ENCODE assay signal across 12 cellular contexts in genomic region chr12:128796439-128797118, GRCh38. TPM values are rescaled to one million over a fixed set of nuclear protein-coding genes. Genes with fewer than 3 reads are reported as not detected.
DNase-seq lines count a peak whose midpoint lies in the region; ATAC-seq and TF ChIP-seq lines count a peak whose summit lies in the region.
"Had no signal": no experiment of that assay in that cellular context is flagged by ENCODE, and none has a peak within 500 bp of the region (broad histone marks: within the 10 kb centered on the region; RNA-seq: fewer than 3 reads in every experiment).

No MANE protein-coding gene starts in this region.

- H3K4me3 ChIP-seq in Karpas-422 (ENCODE audit: low read length) (no peak overlapping the region), testis (no peak overlapping the region)

- no peak for ATAC-seq in GM21825 (IDR thresholded peaks at IDR 0.05; ENCODE audit: unreplicated experiment)

- no peaks in the 10 kb centered on the region for H3K9me3 Mint-ChIP-seq in activated naive CD4-positive, alpha-beta T cell treated with anti-CD3 and anti-CD28 coated beads, Interleukin-2, amount 50 U/mL, for 24 hours
- H3K9me3 Mint-ChIP-seq in activated naive CD4-positive, alpha-beta T cell treated with anti-CD3 and anti-CD28 coated beads, Interleukin-2, amount 10 ng/mL, durations not matched to agents 7 days and 5 days: no peaks in the 10 kb centered on the region
- H3K9me3 Mint-ChIP-seq: nephron, type B pancreatic cell had no signal

- H3K27me3 Mint-ChIP-seq in activated naive CD4-positive, alpha-beta T cell treated with anti-CD3 and anti-CD28 coated beads, Interleukin-2, amount 50 U/mL, for 24 hours: no peaks in the 10 kb centered on the region
- H3K27me3 Mint-ChIP-seq in activated naive CD4-positive, alpha-beta T cell treated with anti-CD3 and anti-CD28 coated beads, Interleukin-2, amount 10 ng/mL, durations not matched to agents 7 days and 5 days: no peaks in the 10 kb centered on the region
- H3K27me3 Mint-ChIP-seq: type B pancreatic cell had no signal

- peak overlapping the region; percentile 43 for H3K4me2 ChIP-seq in Karpas-422 (ENCODE audit: low read depth, low read length, poor library complexity, severe bottlenecking)

- H3K9me2 ChIP-seq in Karpas-422 (replicated peaks; ENCODE audit: insufficient read depth, low read length): no peaks in the 10 kb centered on the region

- H3K36me3 ChIP-seq in Karpas-422 (ENCODE audit: insufficient read depth, low read length) (peaks cover 45% of the 10 kb centered on the region), testis (ENCODE audit: low read depth, missing control alignments) (no peaks in the 10 kb centered on the region)

- H3K79me2 ChIP-seq in Karpas-422 (ENCODE audit: low read length): 0 out of 2 replicates have a peak, but pooled peaks cover 4% of the 10 kb centered on the region

- CTCF ChIA-PET in activated naive CD4-positive, alpha-beta T cell treated with anti-CD3 and anti-CD28 coated beads, Interleukin-2, amount 10 ng/mL, durations not matched to agents 7 days and 5 days (lab: Charles Lee): interaction anchor here (2.6 kb wide), 1 partner anchor 14 kb away, joined by 9 read pairs; no protein-coding TSS in a partner anchor

- no peaks in the 10 kb centered on the region for H3K27me3 ChIP-seq in Karpas-422 (ENCODE audit: low read length)
- no peaks in the 10 kb centered on the region for H3K27me3 ChIP-seq in testis

- peaks cover 23% of the 10 kb centered on the region for H3K36me3 Mint-ChIP-seq in activated naive CD4-positive, alpha-beta T cell treated with anti-CD3 and anti-CD28 coated beads, Interleukin-2, amount 50 U/mL, for 24 hours
- peaks cover 65% of the 10 kb centered on the region for H3K36me3 Mint-ChIP-seq in activated naive CD4-positive, alpha-beta T cell treated with anti-CD3 and anti-CD28 coated beads, Interleukin-2, amount 10 ng/mL, durations not matched to agents 7 days and 5 days

- H3K9me3 ChIP-seq in Karpas-422 (ENCODE audit: low read length): no peaks in the 10 kb centered on the region
- H3K9me3 ChIP-seq in testis: no peaks in the 10 kb centered on the region

- no peak for DNase-seq in activated naive CD4-positive, alpha-beta T cell treated with anti-CD3 and anti-CD28 coated beads, Interleukin-2, amount 10 ng/mL, durations not matched to agents 7 days and 5 days
- peak; percentile 67 for DNase-seq in Karpas-422
- no peak for DNase-seq in epithelial cell of prostate (ENCODE audit: low read depth, low spot score)
- DNase-seq in testis: no peak
- DNase-seq in stimulated activated CD4-positive, alpha-beta T cell treated with anti-CD3 and anti-CD28 coated beads, Interleukin-2, amount 100 ng/mL, for 24 hours: no peak
- no peak for DNase-seq in NCI-H128 (lab: John Stamatoyannopoulos, UW; ENCODE audit: unreplicated experiment)
- DNase-seq: DMS79, T1000 had no signal

- peaks cover 8% of the 10 kb centered on the region; the same call in 1 of the 2 replicates for H4K20me1 ChIP-seq in Karpas-422 (ENCODE audit: insufficient read depth, low read depth, low read length)

- H3K4me1 Mint-ChIP-seq in activated naive CD4-positive, alpha-beta T cell treated with anti-CD3 and anti-CD28 coated beads, Interleukin-2, amount 50 U/mL, for 24 hours: peaks cover 10% of the 10 kb centered on the region
- peaks cover 21% of the 10 kb centered on the region for H3K4me1 Mint-ChIP-seq in activated naive CD4-positive, alpha-beta T cell treated with anti-CD3 and anti-CD28 coated beads, Interleukin-2, amount 10 ng/mL, durations not matched to agents 7 days and 5 days

- H3K9ac ChIP-seq in Karpas-422 (ENCODE audit: low read length): peak overlapping the region; percentile 10; the same call in 1 of the 2 replicates

- peaks cover 41% of the 10 kb centered on the region for H3K4me1 ChIP-seq in Karpas-422 (ENCODE audit: low read length)
- peaks cover 21% of the 10 kb centered on the region for H3K4me1 ChIP-seq in testis

- H3K4me3 Mint-ChIP-seq in activated naive CD4-positive, alpha-beta T cell treated with anti-CD3 and anti-CD28 coated beads, Interleukin-2, amount 50 U/mL, for 24 hours: no peak overlapping the region
- H3K4me3 Mint-ChIP-seq in activated naive CD4-positive, alpha-beta T cell treated with anti-CD3 and anti-CD28 coated beads, Interleukin-2, amount 10 ng/mL, durations not matched to agents 7 days and 5 days: no peak overlapping the region
- H3K4me3 Mint-ChIP-seq: nephron, type B pancreatic cell had no signal

- H3K27ac ChIP-seq in Karpas-422 (ENCODE audit: low read length) (peak overlapping the region; percentile 87), epithelial cell of prostate (peak overlapping the region; percentile 73), testis (peak overlapping the region; percentile 68 to 80)

- no peak for TF ChIP-seq CTCF in testis (IDR thresholded peaks at IDR 0.05)

- no peak overlapping the region for H2AFZ ChIP-seq in Karpas-422 (ENCODE audit: low read length)

- TF ChIP-seq POLR2A in testis (IDR thresholded peaks at IDR 0.05): no peak

- peak overlapping the region; percentile 30 for H3K27ac Mint-ChIP-seq in activated naive CD4-positive, alpha-beta T cell treated with anti-CD3 and anti-CD28 coated beads, Interleukin-2, amount 50 U/mL, for 24 hours
- H3K27ac Mint-ChIP-seq in activated naive CD4-positive, alpha-beta T cell treated with anti-CD3 and anti-CD28 coated beads, Interleukin-2, amount 10 ng/mL, durations not matched to agents 7 days and 5 days: no peak overlapping the region
- H3K27ac Mint-ChIP-seq: nephron, type B pancreatic cell had no signal

- 88 to 93% methylated on average over 19 of the region's 19 CpGs for WGBS in testis, 2 donors

- intact Hi-C loops in testis (cut with DNase I; ENCODE audit: low total_unique reads): no loop called here

RNA-seq across cellular contexts. Expression of gene SLC15A4, which starts 27.2 kb away (rescaled TPM):
- total RNA-seq in Karpas-422 (2014; rRNA removed; shearing (Covaris generic); ENCODE audit: low replicate concordance): 29.0 and 32.1 TPM in 2 replicates
- total RNA-seq in testis: 10 to 100 TPM; 81.3 to 83.7 TPM
- polyA plus RNA-seq in testis (ENCODE audit: insufficient read depth, low read depth, low replicate concordance): 59.7 TPM

RNA-seq across cellular contexts. Expression of gene GLT1D1, which starts 56.7 kb away (rescaled TPM):
- total RNA-seq in Karpas-422 (2014; rRNA removed; shearing (Covaris generic); ENCODE audit: low replicate concordance): not detected in 2 replicates
- total RNA-seq in testis: 10 to 100 TPM; 10.0 to 18.0 TPM
- polyA plus RNA-seq in testis (ENCODE audit: insufficient read depth, low read depth, low replicate concordance): 42.3 TPM

Comparison
In these comparisons a context has a peak if more than half of its experiments do, and no peak if none do; other contexts are left out.
1. RNA of gene GLT1D1, which starts 56.7 kb away (total RNA-seq): 10.0 to 18.0 TPM in testis; not detected in Karpas-422; every median in the first group is over 10 times any median in the second.
2. Peak in every context shown above with its lines, with median percentiles within 50 percentile points of each other: H3K27ac ChIP-seq.